In genomic region chr7:92612501-92612900, GRCh38 we compare ENCODE assay signal across 1 cellular context.
TF ChIP-seq lines count a peak whose summit lies in the region.

No MANE protein-coding gene starts in this region.

TF ChIP-seq in IMR-90, 13 proteins besides CTCF, POLR2A, EP300 and RAD21 (continued from another document):
- TF ChIP-seq RCOR1 (IDR thresholded peaks at IDR 0.05; ENCODE audit: insufficient replicate concordance, low read length) (no peak), MAZ (IDR thresholded peaks at IDR 0.05; ENCODE audit: borderline replicate concordance, low read depth, low read length) (no peak), CHD1 (IDR thresholded peaks at IDR 0.05; ENCODE audit: low read depth, low read length) (no peak), MXI1 (IDR thresholded peaks at IDR 0.05; ENCODE audit: borderline replicate concordance, low read depth, low read length) (no peak), NFE2L2 (IDR thresholded peaks at IDR 0.05; ENCODE audit: low read depth, low read length) (no peak), ELK1 (IDR thresholded peaks at IDR 0.05; ENCODE audit: borderline replicate concordance, low read depth, low read length) (no peak), RFX5 (IDR thresholded peaks at IDR 0.05; ENCODE audit: low read depth, low read length) (no peak)
